In the genomic region with DNA sequence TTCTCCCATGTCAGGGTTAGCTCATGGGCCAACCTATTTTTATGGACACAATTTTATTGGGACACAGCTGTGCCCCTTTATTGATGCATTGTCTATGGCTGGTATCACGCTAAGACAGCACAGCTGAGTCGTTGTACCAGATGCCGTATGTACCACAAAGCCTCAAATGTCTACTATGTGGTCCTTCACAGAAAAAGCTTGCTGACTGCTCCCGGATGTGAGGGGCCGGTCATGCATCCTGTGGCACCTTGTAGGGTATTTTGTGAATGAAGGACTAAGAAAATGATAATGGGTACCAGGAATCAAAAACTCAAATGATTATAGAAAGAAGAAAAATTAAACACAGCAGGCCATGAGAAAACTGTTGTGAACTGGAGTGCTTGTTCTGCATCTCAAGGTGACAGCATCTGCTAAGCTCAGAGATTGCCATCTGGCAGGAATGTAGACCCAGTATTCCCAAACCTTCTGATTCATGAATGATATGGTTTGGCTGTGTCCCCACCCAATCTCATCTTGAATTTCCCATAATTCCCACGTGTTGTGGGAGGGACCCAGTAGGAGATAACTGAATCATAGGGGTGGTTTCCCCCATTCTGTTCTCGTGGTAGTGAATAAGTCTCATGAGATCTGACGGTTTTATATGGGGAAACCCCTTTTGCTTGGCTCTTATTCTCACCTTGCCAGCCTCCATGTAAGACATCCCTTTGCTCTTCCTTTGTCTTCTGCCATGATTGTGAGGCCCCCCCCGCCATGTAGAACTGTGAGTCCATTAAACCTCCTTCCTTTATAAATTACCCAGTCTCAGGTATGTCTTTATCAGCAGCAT, we compare ENCODE assay signal across 20 cellular contexts.
"Had no signal": no experiment of that assay in that cellular context is flagged by ENCODE, and none has a peak within 500 bp of the region (broad histone marks: within the 10 kb centered on the region; RNA-seq: fewer than 3 reads in every experiment).

No MANE protein-coding gene starts in this region.

- H3K4me3 Mint-ChIP-seq: activated CD8-positive, alpha-beta T cell treated with anti-CD3 and anti-CD28 coated beads for 36 hours; activated naive CD8-positive, alpha-beta T cell treated with anti-CD3 and anti-CD28 coated beads, Interleukin-2, amount 50 U/mL, for 24 hours; activated T-helper 1 cell treated with anti-CD3 and anti-CD28 coated beads, Interleukin-12 subunit alpha, Interleukin-12 subunit beta, Interleukin-2, Interleukin-4 antibody, amounts not matched to agents 30 ng/mL and 10 ng/mL and 1 ng/mL, durations not matched to agents 14 hours and 24 hours and 36 hours; central memory CD8-positive, alpha-beta T cell; nephron had no signal

- H3K27me3 ChIP-seq: brain microvascular endothelial cell, gastrocnemius medialis, thyroid gland had no signal

- H3K4me3 ChIP-seq: coronary artery, gastrocnemius medialis, thyroid gland had no signal

- H3K4me1 Mint-ChIP-seq: central memory CD8-positive, alpha-beta T cell had no signal

- H3K4me1 ChIP-seq: gastrocnemius medialis had no signal

- H3K36me3 ChIP-seq: brain microvascular endothelial cell, gastrocnemius medialis, thyroid gland had no signal

- ATAC-seq: activated CD8-positive, alpha-beta T cell treated with anti-CD3 and anti-CD28 coated beads for 36 hours; activated naive CD8-positive, alpha-beta T cell treated with anti-CD3 and anti-CD28 coated beads, Interleukin-2, amount 50 U/mL, for 24 hours; gastrocnemius medialis; sciatic nerve had no signal

- H3K27ac Mint-ChIP-seq: activated CD8-positive, alpha-beta T cell treated with anti-CD3 and anti-CD28 coated beads for 36 hours; activated T-helper 1 cell treated with anti-CD3 and anti-CD28 coated beads, Interleukin-12 subunit alpha, Interleukin-12 subunit beta, Interleukin-2, Interleukin-4 antibody, amounts not matched to agents 30 ng/mL and 10 ng/mL and 1 ng/mL, durations not matched to agents 14 hours and 24 hours and 36 hours; nephron had no signal

- FAIRE-seq: endometrium, keratinocyte had no signal

- DNase-seq: activated CD4-positive, CD25-positive, alpha-beta regulatory T cell treated with anti-CD3 and anti-CD28 coated beads, Interleukin-2, amount 50 U/mL, for 72 hours; activated CD8-positive, alpha-beta T cell treated with anti-CD3 and anti-CD28 coated beads for 36 hours; activated naive CD8-positive, alpha-beta T cell treated with anti-CD3 and anti-CD28 coated beads, Interleukin-2, amount 50 U/mL, for 24 hours; anterior cingulate cortex; brain microvascular endothelial cell; erythroblast; gastrocnemius medialis; head of caudate nucleus; midbrain; stimulated activated naive CD4-positive, alpha-beta T cell; T-helper 1 cell; T1000; thyroid gland had no signal

- H3K9me3 Mint-ChIP-seq: central memory CD8-positive, alpha-beta T cell had no signal

- H3K27ac ChIP-seq: brain microvascular endothelial cell, coronary artery, gastrocnemius medialis, thyroid gland had no signal

- H3K9me3 ChIP-seq: gastrocnemius medialis, thyroid gland had no signal
